ENCODE assay signal across 22 cellular contexts in the genomic region with DNA sequence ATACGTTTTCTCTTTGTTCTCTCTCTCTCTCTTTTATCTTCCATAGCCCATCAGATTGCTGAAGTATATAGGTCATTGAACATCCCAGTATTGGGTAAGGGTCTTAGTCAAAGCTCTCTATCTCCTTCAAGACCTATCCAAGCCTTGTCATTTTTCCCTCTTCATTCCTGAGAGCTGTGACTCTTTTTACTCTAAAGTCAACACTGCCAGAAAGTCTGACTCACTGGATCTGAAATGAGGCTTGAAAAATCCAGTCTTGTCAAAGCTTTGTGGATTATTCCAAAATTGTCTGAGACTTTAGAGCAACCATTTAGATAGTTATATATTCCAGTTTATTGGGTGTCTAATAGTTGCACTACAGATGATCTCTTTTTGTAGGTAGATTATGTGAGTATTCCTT.
DNase-seq lines count a peak whose midpoint lies in the region; ATAC-seq and TF ChIP-seq lines count a peak whose summit lies in the region.
"Had no signal": no experiment of that assay in that cellular context is flagged by ENCODE, and none has a peak within 500 bp of the region (broad histone marks: within the 10 kb centered on the region; RNA-seq: fewer than 3 reads in every experiment).

No MANE protein-coding gene starts in this region.

- no peaks in the 10 kb centered on the region for H3K4me1 Mint-ChIP-seq in stimulated activated naive B cell treated with anti-CD40 and anti-IgM and Interleukin-4, amounts not matched to agents 10 μg/mL and 1 μg/mL and 100 μg/mL, for 72 hours
- H3K4me1 Mint-ChIP-seq: CD4-positive, CD25-positive, alpha-beta regulatory T cell had no signal

- no peak overlapping the region for H3K4me3 Mint-ChIP-seq in stimulated activated naive B cell treated with anti-CD40 and anti-IgM and Interleukin-4, amounts not matched to agents 10 μg/mL and 1 μg/mL and 100 μg/mL, for 72 hours
- H3K4me3 Mint-ChIP-seq: CD4-positive, CD25-positive, alpha-beta regulatory T cell; HFFc6; natural killer cell treated with Interleukin-12 subunit alpha and Interleukin-12 subunit beta and Interleukin-15 and Interleukin-18, amount 100 ng/mL, for 72 hours had no signal

- no peaks in the 10 kb centered on the region for H3K9me2 ChIP-seq in PC-3 (replicated peaks; ENCODE audit: low read length)

- TF ChIP-seq POLR2A in gastroesophageal sphincter (IDR thresholded peaks at IDR 0.05) (no peak), transverse colon (IDR thresholded peaks at IDR 0.05) (no peak)

- no TSS peak for BruUV-seq in PC-3 (replicated peaks; lab: Mats Ljungman, UMichigan)

- no peak for TF ChIP-seq EP300 in gastroesophageal sphincter (IDR thresholded peaks at IDR 0.05)
- no peak for TF ChIP-seq EP300 in transverse colon (IDR thresholded peaks at IDR 0.05; ENCODE audit: low read depth)

- no peaks in the 10 kb centered on the region for H4K20me1 ChIP-seq in PC-3 (ENCODE audit: low read length)

- H3K27me3 ChIP-seq in PC-3 (ENCODE audit: low read length), result no peaks in the 10 kb centered on the region
- H3K27me3 ChIP-seq in dorsolateral prefrontal cortex, result no peaks in the 10 kb centered on the region
- H3K27me3 ChIP-seq in gastroesophageal sphincter, result no peaks in the 10 kb centered on the region
- no peaks in the 10 kb centered on the region for H3K27me3 ChIP-seq in transverse colon
- H3K27me3 ChIP-seq: adrenal gland, upper lobe of right lung had no signal

- TF ChIP-seq CTCF in PC-3 (conservative IDR thresholded peaks at IDR 0.05; ENCODE audit: low read depth, low read length) (no peak), choroid plexus epithelial cell (conservative IDR thresholded peaks at IDR 0.05; ENCODE audit: low read depth, low read length) (no peak), dorsolateral prefrontal cortex (IDR thresholded peaks at IDR 0.05 in 54 of 56, conservative IDR thresholded peaks at IDR 0.05 in 2 of 56; ENCODE audit: low read depth in 1 of 56, partially characterized antibody in 56 of 56) (no peak), gastroesophageal sphincter (IDR thresholded peaks at IDR 0.05) (no peak), transverse colon (IDR thresholded peaks at IDR 0.05) (no peak)

- H3K4me3 ChIP-seq in PC-3 (ENCODE audit: low read length), result no peak overlapping the region
- no peak overlapping the region for H3K4me3 ChIP-seq in choroid plexus epithelial cell (ENCODE audit: low read depth, low read length)
- H3K4me3 ChIP-seq in mesodermal cell (ENCODE audit: extremely low read depth, insufficient read depth, low read length, poor library complexity, severe bottlenecking), result no peak overlapping the region
- no peak overlapping the region for H3K4me3 ChIP-seq in dorsolateral prefrontal cortex
- no peak overlapping the region for H3K4me3 ChIP-seq in gastroesophageal sphincter
- no peak overlapping the region for H3K4me3 ChIP-seq in transverse colon
- H3K4me3 ChIP-seq: adrenal gland, coronary artery, upper lobe of right lung had no signal

- H3K9ac ChIP-seq in PC-3 (ENCODE audit: low read length), result no peak overlapping the region

- H3K27ac Mint-ChIP-seq in stimulated activated naive B cell treated with anti-CD40 and anti-IgM and Interleukin-4, amounts not matched to agents 10 μg/mL and 1 μg/mL and 100 μg/mL, for 72 hours, result no peak overlapping the region
- H3K27ac Mint-ChIP-seq: CD4-positive, CD25-positive, alpha-beta regulatory T cell; HFFc6; natural killer cell treated with Interleukin-12 subunit alpha and Interleukin-12 subunit beta and Interleukin-15 and Interleukin-18, amount 100 ng/mL, for 72 hours had no signal

- no peaks in the 10 kb centered on the region for H3K36me3 Mint-ChIP-seq in stimulated activated naive B cell treated with anti-CD40 and anti-IgM and Interleukin-4, amounts not matched to agents 10 μg/mL and 1 μg/mL and 100 μg/mL, for 72 hours
- H3K36me3 Mint-ChIP-seq: CD4-positive, CD25-positive, alpha-beta regulatory T cell; natural killer cell treated with Interleukin-12 subunit alpha and Interleukin-12 subunit beta and Interleukin-15 and Interleukin-18, amount 100 ng/mL, for 72 hours had no signal

- H3K27ac ChIP-seq in PC-3 (ENCODE audit: low read length) (peak overlapping the region; percentile 58), mesodermal cell (ENCODE audit: low read depth, low read length, severe bottlenecking) (peak overlapping the region; percentile 55), dorsolateral prefrontal cortex (no peak overlapping the region), gastroesophageal sphincter (no peak overlapping the region), transverse colon (no peak overlapping the region)
- H3K27ac ChIP-seq: adrenal gland, coronary artery, upper lobe of right lung had no signal

- no peaks in the 10 kb centered on the region for H3K79me2 ChIP-seq in PC-3 (ENCODE audit: low read length)

- H3K9me3 ChIP-seq in PC-3 (ENCODE audit: low read length) (no peaks in the 10 kb centered on the region), mesodermal cell (ENCODE audit: control insufficient read depth, low read length) (no peaks in the 10 kb centered on the region), gastroesophageal sphincter (no peaks in the 10 kb centered on the region), transverse colon (no peaks in the 10 kb centered on the region)
- H3K9me3 ChIP-seq: adrenal gland, upper lobe of right lung had no signal

- H3K36me3 ChIP-seq in PC-3 (ENCODE audit: low read depth, low read length) (no peaks in the 10 kb centered on the region), mesodermal cell (ENCODE audit: control insufficient read depth, insufficient read depth, low read length) (no peaks in the 10 kb centered on the region), gastroesophageal sphincter (no peaks in the 10 kb centered on the region), transverse colon (no peaks in the 10 kb centered on the region)
- H3K36me3 ChIP-seq: adrenal gland, upper lobe of right lung had no signal

- in situ Hi-C loops in ACHN (cut with HindIII; ENCODE audit: low pct_ligation_motif_present, low pct_unique_long_range_greater_than_20kb, low sequenced_read_pairs) (no loop called here), transverse colon (cut with MboI; ENCODE audit: low pct_ligation_motif_present in 1 of 4, low pct_unique_long_range_greater_than_20kb in 1 of 4, low sequenced_read_pairs in 3 of 4) (no loop called here)

- H3K27me3 Mint-ChIP-seq in stimulated activated naive B cell treated with anti-CD40 and anti-IgM and Interleukin-4, amounts not matched to agents 10 μg/mL and 1 μg/mL and 100 μg/mL, for 72 hours, result no peaks in the 10 kb centered on the region
- H3K27me3 Mint-ChIP-seq: CD4-positive, CD25-positive, alpha-beta regulatory T cell; natural killer cell treated with Interleukin-12 subunit alpha and Interleukin-12 subunit beta and Interleukin-15 and Interleukin-18, amount 100 ng/mL, for 72 hours had no signal

- H3F3A ChIP-seq in PC-3 (ENCODE audit: low read length, unreplicated experiment), result no peaks in the 10 kb centered on the region

- H3K4me2 ChIP-seq in PC-3 (ENCODE audit: low read length), result peak overlapping the region; percentile 56

- ATAC-seq in PC-3, result peak; percentile 82
- no peak for ATAC-seq in gastroesophageal sphincter
- ATAC-seq in stimulated activated naive B cell treated with anti-CD40 and anti-IgM and Interleukin-4, amounts not matched to agents 10 μg/mL and 1 μg/mL and 100 μg/mL, for 72 hours (replicated peaks), result no peak
- ATAC-seq: natural killer cell treated with Interleukin-12 subunit alpha and Interleukin-12 subunit beta and Interleukin-15 and Interleukin-18, amount 100 ng/mL, for 72 hours; stimulated activated naive CD8-positive, alpha-beta T cell treated with anti-CD3 and anti-CD28 coated beads, Interleukin-15, Interleukin-2, amounts not matched to agents 100 U/mL and 50 U/mL, for 24 hours; upper lobe of right lung had no signal

- POLR2A ChIA-PET in PC-3 (lab: Charles Lee; ENCODE audit: unreplicated experiment), result no interaction called here

- intact Hi-C loops in PC-3 (cut with micrococcal nuclease) (no loop called here), dorsolateral prefrontal cortex (cut with DNase I) (no loop called here), transverse colon (cut with DNase I; ENCODE audit: low total_unique reads) (no loop called here)

- WGBS in mesodermal cell (ENCODE audit: insufficient coverage in 2 of 2), 2 experiments, result no CpG with 5 or more reads among the region's 1 CpG
- 57 to 85% methylated on average over 1 of the region's 1 CpG for WGBS in gastroesophageal sphincter (ENCODE audit: low coverage in 1 of 2), 2 donors
- WGBS in transverse colon (ENCODE audit: low coverage in 1 of 2), 2 donors, result 64 to 89% methylated on average over 1 of the region's 1 CpG

- H2AFZ ChIP-seq in PC-3 (ENCODE audit: low read length), result no peak overlapping the region

- H3K4me1 ChIP-seq in PC-3 (ENCODE audit: insufficient read depth, low read length), result peaks cover 9% of the 10 kb centered on the region
- H3K4me1 ChIP-seq in mesodermal cell (ENCODE audit: control insufficient read depth, insufficient read depth, low read length, poor library complexity, severe bottlenecking), result peaks cover 11% of the 10 kb centered on the region
- no peaks in the 10 kb centered on the region for H3K4me1 ChIP-seq in gastroesophageal sphincter
- no peaks in the 10 kb centered on the region for H3K4me1 ChIP-seq in transverse colon
- H3K4me1 ChIP-seq: adrenal gland, upper lobe of right lung had no signal

- H3K9me3 Mint-ChIP-seq in stimulated activated naive B cell treated with anti-CD40 and anti-IgM and Interleukin-4, amounts not matched to agents 10 μg/mL and 1 μg/mL and 100 μg/mL, for 72 hours, result no peaks in the 10 kb centered on the region

- CTCF ChIA-PET in PC-3 (lab: Charles Lee), result no interaction called here

- DNase-seq in ACHN, result peak; percentile 51
- DNase-seq in PC-3, result peak; percentile 49
- DNase-seq in choroid plexus epithelial cell (ENCODE audit: low read depth), result peak; percentile 58
- no peak for DNase-seq in dorsolateral prefrontal cortex
- DNase-seq in stimulated activated naive B cell treated with anti-CD40 and anti-IgM and Interleukin-4, amounts not matched to agents 10 μg/mL and 1 μg/mL and 100 μg/mL, for 72 hours, result no peak
- no peak for DNase-seq in transverse colon
- DNase-seq: activated effector memory CD4-positive, alpha-beta T cell treated with Interleukin-2 at 50 U/mL for 16 hours; adrenal gland; CD4-positive, CD25-positive, alpha-beta regulatory T cell; glutamatergic neuron; HFFc6; mammary epithelial cell; NCI-H187; NCI-H446; stimulated activated CD4-positive, alpha-beta T cell treated with anti-CD3 and anti-CD28 coated beads, Interleukin-15, amount 100 ng/mL, for 24 hours; stimulated activated naive CD8-positive, alpha-beta T cell treated with anti-CD3 and anti-CD28 coated beads, Interleukin-15, Interleukin-2, amounts not matched to agents 100 U/mL and 50 U/mL, for 24 hours; T-helper 9 cell; upper lobe of right lung had no signal

Comparison
In these comparisons a context has a peak if more than half of its experiments do, and no peak if none do; other contexts are left out.
1. DNase-seq: peak in ACHN (single experiment), PC-3 (single experiment) and choroid plexus epithelial cell (single experiment); none in dorsolateral prefrontal cortex (0 of 10), stimulated activated naive B cell treated with anti-CD40 and anti-IgM and Interleukin-4, amounts not matched to agents 10 μg/mL and 1 μg/mL and 100 μg/mL, for 72 hours (single experiment) and transverse colon (single experiment).
2. H3K27ac ChIP-seq: peak in PC-3 (single experiment) and mesodermal cell (single experiment); none in dorsolateral prefrontal cortex (0 of 59), gastroesophageal sphincter (0 of 4) and transverse colon (0 of 4).